1 cellular context compared by ENCODE assay signal in the genomic region with DNA sequence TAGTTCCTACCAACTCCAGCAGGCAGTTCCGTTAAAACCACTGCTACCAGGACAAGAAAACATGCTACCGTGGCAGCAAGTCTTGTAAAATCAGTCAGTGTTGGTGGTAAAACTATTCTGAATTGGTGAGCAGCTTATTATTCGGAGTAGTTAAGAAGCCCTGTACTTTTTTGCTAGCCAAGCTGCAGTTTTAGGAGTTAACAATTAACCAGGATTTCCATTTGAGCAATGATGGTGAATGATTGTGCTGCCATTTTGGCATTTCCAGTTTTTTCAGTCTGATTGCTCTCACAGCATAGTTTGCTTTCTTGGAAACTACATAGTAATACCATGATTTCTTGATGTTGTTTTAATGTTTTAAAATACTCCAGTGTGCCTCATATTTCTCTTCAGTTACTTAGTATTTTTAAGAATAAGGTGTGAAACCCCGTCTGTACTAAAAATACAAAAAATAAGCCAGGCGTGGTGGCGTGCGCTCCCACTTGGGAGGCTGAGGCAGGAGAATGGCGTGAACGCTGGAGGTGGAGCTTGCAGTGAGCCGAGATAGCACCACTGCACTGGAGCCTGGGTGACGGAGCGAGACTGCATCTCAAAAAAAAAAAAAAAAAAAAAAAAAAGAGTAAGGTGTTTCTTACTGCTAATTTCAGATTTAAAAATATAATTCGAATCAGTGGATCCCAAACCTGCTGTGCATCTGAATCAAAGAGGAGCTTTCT.
TF ChIP-seq lines count a peak whose summit lies in the region.

No MANE protein-coding gene starts in this region.

TF ChIP-seq in GM23338, 12 proteins besides CTCF, POLR2A, EP300 and RAD21 (continued from another document):
- TF ChIP-seq, protein P1, sequence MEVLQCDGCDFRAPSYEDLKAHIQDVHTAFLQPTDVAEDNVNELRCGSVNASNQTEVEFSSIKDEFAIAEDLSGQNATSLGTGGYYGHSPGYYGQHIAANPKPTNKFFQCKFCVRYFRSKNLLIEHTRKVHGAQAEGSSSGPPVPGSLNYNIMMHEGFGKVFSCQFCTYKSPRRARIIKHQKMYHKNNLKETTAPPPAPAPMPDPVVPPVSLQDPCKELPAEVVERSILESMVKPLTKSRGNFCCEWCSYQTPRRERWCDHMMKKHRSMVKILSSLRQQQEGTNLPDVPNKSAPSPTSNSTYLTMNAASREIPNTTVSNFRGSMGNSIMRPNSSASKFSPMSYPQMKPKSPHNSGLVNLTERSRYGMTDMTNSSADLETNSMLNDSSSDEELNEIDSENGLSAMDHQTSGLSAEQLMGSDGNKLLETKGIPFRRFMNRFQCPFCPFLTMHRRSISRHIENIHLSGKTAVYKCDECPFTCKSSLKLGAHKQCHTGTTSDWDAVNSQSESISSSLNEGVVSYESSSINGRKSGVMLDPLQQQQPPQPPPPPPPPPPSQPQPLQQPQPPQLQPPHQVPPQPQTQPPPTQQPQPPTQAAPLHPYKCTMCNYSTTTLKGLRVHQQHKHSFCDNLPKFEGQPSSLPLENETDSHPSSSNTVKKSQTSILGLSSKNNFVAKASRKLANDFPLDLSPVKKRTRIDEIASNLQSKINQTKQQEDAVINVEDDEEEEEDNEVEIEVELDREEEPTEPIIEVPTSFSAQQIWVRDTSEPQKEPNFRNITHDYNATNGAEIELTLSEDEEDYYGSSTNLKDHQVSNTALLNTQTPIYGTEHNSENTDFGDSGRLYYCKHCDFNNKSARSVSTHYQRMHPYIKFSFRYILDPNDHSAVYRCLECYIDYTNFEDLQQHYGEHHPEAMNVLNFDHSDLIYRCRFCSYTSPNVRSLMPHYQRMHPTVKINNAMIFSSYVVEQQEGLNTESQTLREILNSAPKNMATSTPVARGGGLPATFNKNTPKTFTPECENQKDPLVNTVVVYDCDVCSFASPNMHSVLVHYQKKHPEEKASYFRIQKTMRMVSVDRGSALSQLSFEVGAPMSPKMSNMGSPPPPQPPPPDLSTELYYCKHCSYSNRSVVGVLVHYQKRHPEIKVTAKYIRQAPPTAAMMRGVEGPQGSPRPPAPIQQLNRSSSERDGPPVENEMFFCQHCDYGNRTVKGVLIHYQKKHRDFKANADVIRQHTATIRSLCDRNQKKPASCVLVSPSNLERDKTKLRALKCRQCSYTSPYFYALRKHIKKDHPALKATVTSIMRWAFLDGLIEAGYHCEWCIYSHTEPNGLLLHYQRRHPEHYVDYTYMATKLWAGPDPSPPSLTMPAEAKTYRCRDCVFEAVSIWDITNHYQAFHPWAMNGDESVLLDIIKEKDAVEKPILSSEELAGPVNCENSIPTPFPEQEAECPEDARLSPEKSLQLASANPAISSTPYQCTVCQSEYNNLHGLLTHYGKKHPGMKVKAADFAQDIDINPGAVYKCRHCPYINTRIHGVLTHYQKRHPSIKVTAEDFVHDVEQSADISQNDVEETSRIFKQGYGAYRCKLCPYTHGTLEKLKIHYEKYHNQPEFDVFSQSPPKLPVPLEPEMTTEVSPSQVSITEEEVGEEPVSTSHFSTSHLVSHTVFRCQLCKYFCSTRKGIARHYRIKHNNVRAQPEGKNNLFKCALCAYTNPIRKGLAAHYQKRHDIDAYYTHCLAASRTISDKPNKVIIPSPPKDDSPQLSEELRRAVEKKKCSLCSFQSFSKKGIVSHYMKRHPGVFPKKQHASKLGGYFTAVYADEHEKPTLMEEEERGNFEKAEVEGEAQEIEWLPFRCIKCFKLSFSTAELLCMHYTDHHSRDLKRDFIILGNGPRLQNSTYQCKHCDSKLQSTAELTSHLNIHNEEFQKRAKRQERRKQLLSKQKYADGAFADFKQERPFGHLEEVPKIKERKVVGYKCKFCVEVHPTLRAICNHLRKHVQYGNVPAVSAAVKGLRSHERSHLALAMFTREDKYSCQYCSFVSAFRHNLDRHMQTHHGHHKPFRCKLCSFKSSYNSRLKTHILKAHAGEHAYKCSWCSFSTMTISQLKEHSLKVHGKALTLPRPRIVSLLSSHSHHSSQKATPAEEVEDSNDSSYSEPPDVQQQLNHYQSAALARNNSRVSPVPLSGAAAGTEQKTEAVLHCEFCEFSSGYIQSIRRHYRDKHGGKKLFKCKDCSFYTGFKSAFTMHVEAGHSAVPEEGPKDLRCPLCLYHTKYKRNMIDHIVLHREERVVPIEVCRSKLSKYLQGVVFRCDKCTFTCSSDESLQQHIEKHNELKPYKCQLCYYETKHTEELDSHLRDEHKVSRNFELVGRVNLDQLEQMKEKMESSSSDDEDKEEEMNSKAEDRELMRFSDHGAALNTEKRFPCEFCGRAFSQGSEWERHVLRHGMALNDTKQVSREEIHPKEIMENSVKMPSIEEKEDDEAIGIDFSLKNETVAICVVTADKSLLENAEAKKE (CRISPR knock-in tag; IDR thresholded peaks at IDR 0.05), result no peak
- no peak for TF ChIP-seq ZNF331 (CRISPR knock-in tag; IDR thresholded peaks at IDR 0.05; ENCODE audit: low read depth)
- TF ChIP-seq EZH2phosphoT487 (IDR thresholded peaks at IDR 0.05; ENCODE audit: unreplicated experiment), result no peak
- TF ChIP-seq CREB1 (CRISPR knock-in tag; IDR thresholded peaks at IDR 0.05; ENCODE audit: low read depth), result no peak
- no peak for TF ChIP-seq JUNB (IDR thresholded peaks at IDR 0.05; ENCODE audit: unreplicated experiment)
- no peak for TF ChIP-seq ZNF114 (CRISPR knock-in tag; IDR thresholded peaks at IDR 0.05)
- TF ChIP-seq, protein P2, sequence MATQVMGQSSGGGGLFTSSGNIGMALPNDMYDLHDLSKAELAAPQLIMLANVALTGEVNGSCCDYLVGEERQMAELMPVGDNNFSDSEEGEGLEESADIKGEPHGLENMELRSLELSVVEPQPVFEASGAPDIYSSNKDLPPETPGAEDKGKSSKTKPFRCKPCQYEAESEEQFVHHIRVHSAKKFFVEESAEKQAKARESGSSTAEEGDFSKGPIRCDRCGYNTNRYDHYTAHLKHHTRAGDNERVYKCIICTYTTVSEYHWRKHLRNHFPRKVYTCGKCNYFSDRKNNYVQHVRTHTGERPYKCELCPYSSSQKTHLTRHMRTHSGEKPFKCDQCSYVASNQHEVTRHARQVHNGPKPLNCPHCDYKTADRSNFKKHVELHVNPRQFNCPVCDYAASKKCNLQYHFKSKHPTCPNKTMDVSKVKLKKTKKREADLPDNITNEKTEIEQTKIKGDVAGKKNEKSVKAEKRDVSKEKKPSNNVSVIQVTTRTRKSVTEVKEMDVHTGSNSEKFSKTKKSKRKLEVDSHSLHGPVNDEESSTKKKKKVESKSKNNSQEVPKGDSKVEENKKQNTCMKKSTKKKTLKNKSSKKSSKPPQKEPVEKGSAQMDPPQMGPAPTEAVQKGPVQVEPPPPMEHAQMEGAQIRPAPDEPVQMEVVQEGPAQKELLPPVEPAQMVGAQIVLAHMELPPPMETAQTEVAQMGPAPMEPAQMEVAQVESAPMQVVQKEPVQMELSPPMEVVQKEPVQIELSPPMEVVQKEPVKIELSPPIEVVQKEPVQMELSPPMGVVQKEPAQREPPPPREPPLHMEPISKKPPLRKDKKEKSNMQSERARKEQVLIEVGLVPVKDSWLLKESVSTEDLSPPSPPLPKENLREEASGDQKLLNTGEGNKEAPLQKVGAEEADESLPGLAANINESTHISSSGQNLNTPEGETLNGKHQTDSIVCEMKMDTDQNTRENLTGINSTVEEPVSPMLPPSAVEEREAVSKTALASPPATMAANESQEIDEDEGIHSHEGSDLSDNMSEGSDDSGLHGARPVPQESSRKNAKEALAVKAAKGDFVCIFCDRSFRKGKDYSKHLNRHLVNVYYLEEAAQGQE (IDR thresholded peaks at IDR 0.05; ENCODE audit: unreplicated experiment), result no peak
